Comparison of ENCODE assay signal across 23 cellular contexts in the genomic region with DNA sequence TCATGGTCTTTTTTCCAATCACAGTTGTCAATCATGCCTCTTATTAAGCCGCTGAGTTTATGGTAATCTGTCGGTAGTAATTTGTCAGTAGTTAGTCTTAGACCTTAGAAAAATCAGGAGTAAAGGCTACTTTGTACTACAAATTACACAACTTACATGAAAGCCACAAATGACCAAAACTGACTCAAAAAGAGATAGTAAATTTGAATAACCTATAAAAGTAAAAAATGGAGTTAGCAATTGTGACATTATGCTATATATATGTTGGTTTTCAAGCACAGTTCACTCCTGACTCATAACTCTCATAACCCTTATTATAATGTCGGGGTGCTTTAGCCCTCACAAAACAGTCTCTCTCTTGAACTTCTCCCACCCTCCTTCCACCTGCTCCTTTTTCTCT.
DNase-seq lines count a peak whose midpoint lies in the region; ATAC-seq and TF ChIP-seq lines count a peak whose summit lies in the region.
"Had no signal": no experiment of that assay in that cellular context is flagged by ENCODE, and none has a peak within 500 bp of the region (broad histone marks: within the 10 kb centered on the region; RNA-seq: fewer than 3 reads in every experiment).

No MANE protein-coding gene starts in this region.

- POLR2A ChIA-PET in activated CD8-positive, alpha-beta T cell treated with anti-CD3 and anti-CD28 coated beads for 36 hours (lab: Charles Lee), result no interaction called here
- POLR2A ChIA-PET in activated CD8-positive, alpha-beta T cell treated with anti-CD3 and anti-CD28 coated beads, Interleukin-2, amount 10 ng/mL, durations not matched to agents 7 days and 5 days (lab: Charles Lee), result no interaction called here

- no peak overlapping the region for H3K27ac ChIP-seq in ascending aorta

- H3K4me1 ChIP-seq in ascending aorta, result no peaks in the 10 kb centered on the region
- H3K4me1 ChIP-seq: BE2C had no signal

- peaks cover 5% of the 10 kb centered on the region for H3K4me1 Mint-ChIP-seq in activated CD8-positive, alpha-beta T cell treated with anti-CD3 and anti-CD28 coated beads for 36 hours (ENCODE audit: low read depth)
- no peaks in the 10 kb centered on the region for H3K4me1 Mint-ChIP-seq in activated CD8-positive, alpha-beta T cell treated with anti-CD3 and anti-CD28 coated beads, Interleukin-2, amount 10 ng/mL, durations not matched to agents 7 days and 5 days (ENCODE audit: low read depth)
- H3K4me1 Mint-ChIP-seq in activated T-helper 17 cell treated with anti-CD3 and anti-CD28 coated beads, Interleukin-2, amount 50 U/mL, for 72 hours, result peaks cover 8% of the 10 kb centered on the region
- peaks cover 35% of the 10 kb centered on the region for H3K4me1 Mint-ChIP-seq in stimulated activated effector memory CD8-positive, alpha-beta T cell treated with anti-CD3 and anti-CD28 coated beads, Interleukin-12 subunit alpha, Interleukin-12 subunit beta, amount 100 ng/mL, for 72 hours

- no peak overlapping the region for H3K4me3 Mint-ChIP-seq in activated CD8-positive, alpha-beta T cell treated with anti-CD3 and anti-CD28 coated beads for 36 hours
- no peak overlapping the region for H3K4me3 Mint-ChIP-seq in activated CD8-positive, alpha-beta T cell treated with anti-CD3 and anti-CD28 coated beads, Interleukin-2, amount 10 ng/mL, durations not matched to agents 7 days and 5 days
- H3K4me3 Mint-ChIP-seq in activated T-helper 17 cell treated with anti-CD3 and anti-CD28 coated beads, Interleukin-2, amount 50 U/mL, for 72 hours, result no peak overlapping the region
- H3K4me3 Mint-ChIP-seq in stimulated activated effector memory CD8-positive, alpha-beta T cell treated with anti-CD3 and anti-CD28 coated beads, Interleukin-12 subunit alpha, Interleukin-12 subunit beta, amount 100 ng/mL, for 72 hours, result no peak overlapping the region

- peaks cover 2% of the 10 kb centered on the region for H3K27me3 Mint-ChIP-seq in activated CD8-positive, alpha-beta T cell treated with anti-CD3 and anti-CD28 coated beads for 36 hours
- H3K27me3 Mint-ChIP-seq in activated CD8-positive, alpha-beta T cell treated with anti-CD3 and anti-CD28 coated beads, Interleukin-2, amount 10 ng/mL, durations not matched to agents 7 days and 5 days (ENCODE audit: low read depth), result peaks cover 15% of the 10 kb centered on the region
- H3K27me3 Mint-ChIP-seq in activated T-helper 17 cell treated with anti-CD3 and anti-CD28 coated beads, Interleukin-2, amount 50 U/mL, for 72 hours, result peaks cover 11% of the 10 kb centered on the region

- intact Hi-C loops in activated CD8-positive, alpha-beta T cell treated with anti-CD3 and anti-CD28 coated beads for 36 hours (cut with micrococcal nuclease), result no loop called here
- intact Hi-C loops in ascending aorta (cut with DNase I), result no loop called here

- no peak for TF ChIP-seq CTCF in activated CD8-positive, alpha-beta T cell treated with anti-CD3 and anti-CD28 coated beads for 36 hours (IDR thresholded peaks at IDR 0.05)
- TF ChIP-seq CTCF in GM06990 (IDR thresholded peaks at IDR 0.05; ENCODE audit: insufficient read depth, low read length, poor library complexity, severe bottlenecking) (no peak), ascending aorta (IDR thresholded peaks at IDR 0.05) (no peak)

- H3K9me3 ChIP-seq in ascending aorta, result no peaks in the 10 kb centered on the region
- H3K9me3 ChIP-seq: BE2C, SK-N-SH had no signal

- CTCF ChIA-PET in activated CD8-positive, alpha-beta T cell treated with anti-CD3 and anti-CD28 coated beads for 36 hours (lab: Charles Lee), result no interaction called here
- CTCF ChIA-PET in activated CD8-positive, alpha-beta T cell treated with anti-CD3 and anti-CD28 coated beads, Interleukin-2, amount 10 ng/mL, durations not matched to agents 7 days and 5 days (lab: Charles Lee), result no interaction called here

- H3K27me3 ChIP-seq in GM06990 (replicated peaks; ENCODE audit: control insufficient read depth, insufficient read depth, low read length) (no peaks in the 10 kb centered on the region; the same call in 1 of the 2 replicates), ascending aorta (no peaks in the 10 kb centered on the region)
- H3K27me3 ChIP-seq: BE2C had no signal

- H3K36me3 Mint-ChIP-seq in activated CD8-positive, alpha-beta T cell treated with anti-CD3 and anti-CD28 coated beads for 36 hours (ENCODE audit: low read depth), result no peaks in the 10 kb centered on the region
- H3K36me3 Mint-ChIP-seq in activated CD8-positive, alpha-beta T cell treated with anti-CD3 and anti-CD28 coated beads, Interleukin-2, amount 10 ng/mL, durations not matched to agents 7 days and 5 days (ENCODE audit: low read depth), result no peaks in the 10 kb centered on the region
- no peaks in the 10 kb centered on the region for H3K36me3 Mint-ChIP-seq in activated T-helper 17 cell treated with anti-CD3 and anti-CD28 coated beads, Interleukin-2, amount 50 U/mL, for 72 hours (ENCODE audit: low read depth)
- peaks cover 4% of the 10 kb centered on the region for H3K36me3 Mint-ChIP-seq in stimulated activated effector memory CD8-positive, alpha-beta T cell treated with anti-CD3 and anti-CD28 coated beads, Interleukin-12 subunit alpha, Interleukin-12 subunit beta, amount 100 ng/mL, for 72 hours

- no peak for DNase-seq in activated CD8-positive, alpha-beta T cell treated with anti-CD3 and anti-CD28 coated beads for 36 hours
- no peak for DNase-seq in activated CD8-positive, alpha-beta T cell treated with anti-CD3 and anti-CD28 coated beads, Interleukin-2, amount 10 ng/mL, durations not matched to agents 7 days and 5 days
- DNase-seq in GM06990 (ENCODE audit: extremely low read depth, insufficient read length), result peak; percentile 33
- DNase-seq in stimulated activated effector memory CD8-positive, alpha-beta T cell treated with anti-CD3 and anti-CD28 coated beads, Interleukin-12 subunit alpha, Interleukin-12 subunit beta, amount 100 ng/mL, for 72 hours (ENCODE audit: low spot score in 2 of 2), result no peak
- no peak for DNase-seq in ascending aorta (ENCODE audit: low spot score in 2 of 2)
- no peak for DNase-seq in HuH-7 (ENCODE audit: low spot score)
- no peak for DNase-seq in NOMO-1 treated with DMSO at 0.1 percent for 48 hours (lab: John Stamatoyannopoulos, UW; ENCODE audit: unreplicated experiment)
- DNase-seq: 8988T, ACHN, BE2C, DMS53, H7, KBM-7, MV-4-11, NCI-H1105, NCI-H1436 treated with DMSO at 0.1 percent for 48 hours, NCI-H187 treated with DMSO at 0.1 percent for 48 hours, NCI-H2107, NCI-H524 treated with DMSO at 0.1 percent for 48 hours, NCI-H774, PC-3, SK-N-SH had no signal

- H3K36me3 ChIP-seq in GM06990 (ENCODE audit: control insufficient read depth, insufficient read depth, low read length) (no peaks in the 10 kb centered on the region), ascending aorta (no peaks in the 10 kb centered on the region)
- H3K36me3 ChIP-seq: BE2C had no signal

- no peak overlapping the region for H3K27ac Mint-ChIP-seq in activated CD8-positive, alpha-beta T cell treated with anti-CD3 and anti-CD28 coated beads for 36 hours
- H3K27ac Mint-ChIP-seq in activated CD8-positive, alpha-beta T cell treated with anti-CD3 and anti-CD28 coated beads, Interleukin-2, amount 10 ng/mL, durations not matched to agents 7 days and 5 days, result no peak overlapping the region
- peak overlapping the region; percentile 31 for H3K27ac Mint-ChIP-seq in activated T-helper 17 cell treated with anti-CD3 and anti-CD28 coated beads, Interleukin-2, amount 50 U/mL, for 72 hours
- H3K27ac Mint-ChIP-seq in stimulated activated effector memory CD8-positive, alpha-beta T cell treated with anti-CD3 and anti-CD28 coated beads, Interleukin-12 subunit alpha, Interleukin-12 subunit beta, amount 100 ng/mL, for 72 hours, result peak overlapping the region; percentile 61

- H3K4me3 ChIP-seq in GM06990 (replicated peaks; ENCODE audit: low read depth, low read length), result no peak overlapping the region
- no peak overlapping the region for H3K4me3 ChIP-seq in ascending aorta

- no peaks in the 10 kb centered on the region for H3K9me3 Mint-ChIP-seq in activated CD8-positive, alpha-beta T cell treated with anti-CD3 and anti-CD28 coated beads for 36 hours
- no peaks in the 10 kb centered on the region for H3K9me3 Mint-ChIP-seq in activated CD8-positive, alpha-beta T cell treated with anti-CD3 and anti-CD28 coated beads, Interleukin-2, amount 10 ng/mL, durations not matched to agents 7 days and 5 days (ENCODE audit: insufficient read depth)
- H3K9me3 Mint-ChIP-seq in activated T-helper 17 cell treated with anti-CD3 and anti-CD28 coated beads, Interleukin-2, amount 50 U/mL, for 72 hours, result no peaks in the 10 kb centered on the region
- no peaks in the 10 kb centered on the region for H3K9me3 Mint-ChIP-seq in stimulated activated effector memory CD8-positive, alpha-beta T cell treated with anti-CD3 and anti-CD28 coated beads, Interleukin-12 subunit alpha, Interleukin-12 subunit beta, amount 100 ng/mL, for 72 hours

- peak; percentile 34 for ATAC-seq in activated CD8-positive, alpha-beta T cell treated with anti-CD3 and anti-CD28 coated beads for 36 hours
- ATAC-seq in activated CD8-positive, alpha-beta T cell treated with anti-CD3 and anti-CD28 coated beads, Interleukin-2, amount 10 ng/mL, durations not matched to agents 7 days and 5 days, result no peak
- ATAC-seq in activated T-helper 17 cell treated with anti-CD3 and anti-CD28 coated beads, Interleukin-2, amount 50 U/mL, for 72 hours (replicated peaks), result peak; percentile 80
- ATAC-seq in stimulated activated effector memory CD8-positive, alpha-beta T cell treated with anti-CD3 and anti-CD28 coated beads, Interleukin-12 subunit alpha, Interleukin-12 subunit beta, amount 100 ng/mL, for 72 hours, result peak; percentile 88
- ATAC-seq: PC-3 had no signal

Comparison
In these comparisons a context has a peak if more than half of its experiments do, and no peak if none do; other contexts are left out.
1. H3K27ac Mint-ChIP-seq: peak in activated T-helper 17 cell treated with anti-CD3 and anti-CD28 coated beads, Interleukin-2, amount 50 U/mL, for 72 hours (single experiment) and stimulated activated effector memory CD8-positive, alpha-beta T cell treated with anti-CD3 and anti-CD28 coated beads, Interleukin-12 subunit alpha, Interleukin-12 subunit beta, amount 100 ng/mL, for 72 hours (single experiment); none in activated CD8-positive, alpha-beta T cell treated with anti-CD3 and anti-CD28 coated beads for 36 hours (single experiment) and activated CD8-positive, alpha-beta T cell treated with anti-CD3 and anti-CD28 coated beads, Interleukin-2, amount 10 ng/mL, durations not matched to agents 7 days and 5 days (single experiment).